13 cellular contexts compared by ENCODE assay signal in the genomic region with DNA sequence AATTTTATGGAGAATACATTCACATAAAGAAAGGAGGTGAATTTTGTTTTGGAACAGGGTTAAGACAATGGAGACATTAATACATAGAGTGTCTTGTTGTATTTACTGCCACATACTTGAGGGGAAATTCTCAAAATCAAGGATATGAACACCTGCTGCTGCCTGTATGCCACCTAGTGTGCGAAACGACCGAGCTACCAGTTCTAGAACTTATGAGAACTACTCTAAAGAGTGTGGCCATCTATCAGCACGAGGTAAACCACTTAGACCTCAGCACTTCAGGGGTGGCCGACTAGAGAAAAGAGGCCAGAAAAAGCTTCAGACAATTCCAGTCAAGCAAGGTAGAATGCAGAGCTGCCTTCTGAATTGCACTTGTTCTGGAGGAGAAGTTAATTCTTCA. TPM values are rescaled to one million over a fixed set of nuclear protein-coding genes. Genes with fewer than 3 reads are reported as not detected.
DNase-seq lines count a peak whose midpoint lies in the region; ATAC-seq, FAIRE-seq and TF ChIP-seq lines count a peak whose summit lies in the region.
"Had no signal": no experiment of that assay in that cellular context is flagged by ENCODE, and none has a peak within 500 bp of the region (broad histone marks: within the 10 kb centered on the region; RNA-seq: fewer than 3 reads in every experiment).

No MANE protein-coding gene starts in this region.

- H3K27ac ChIP-seq in CD4-positive, alpha-beta T cell (ENCODE audit: low read depth, low read length): no peak overlapping the region
- no peak overlapping the region for H3K27ac ChIP-seq in SJCRH30

- H3K4me3 ChIP-seq in SJCRH30: no peak overlapping the region
- H3K4me3 ChIP-seq in epithelial cell of esophagus (ENCODE audit: low read length): no peak overlapping the region

- peaks cover 46% of the 10 kb centered on the region for H3K36me3 Mint-ChIP-seq in CD4-positive, alpha-beta T cell (ENCODE audit: low read depth)
- no peaks in the 10 kb centered on the region for H3K36me3 Mint-ChIP-seq in glutamatergic neuron (ENCODE audit: unreplicated experiment)

- H3K9me3 ChIP-seq in CD4-positive, alpha-beta T cell (ENCODE audit: control insufficient read depth, low read length): no peaks in the 10 kb centered on the region
- H3K9me3 ChIP-seq in SJCRH30 (replicated peaks): no peaks in the 10 kb centered on the region

- peak overlapping the region; percentile 49 for H3K27ac Mint-ChIP-seq in CD4-positive, alpha-beta T cell
- H3K27ac Mint-ChIP-seq in glutamatergic neuron (ENCODE audit: unreplicated experiment): no peak overlapping the region

- no peak for TF ChIP-seq POLR2A in GM12892 (IDR thresholded peaks at IDR 0.05; ENCODE audit: low read depth, low read length)

- no peak for TF ChIP-seq CTCF in CD4-positive, alpha-beta T cell (IDR thresholded peaks at IDR 0.05)
- TF ChIP-seq CTCF in epithelial cell of esophagus (IDR thresholded peaks at IDR 0.05; ENCODE audit: insufficient read depth, low read depth, low read length, missing control alignments) (peak; percentile 8), glutamatergic neuron (IDR thresholded peaks at IDR 0.05; ENCODE audit: partially characterized antibody, unreplicated experiment) (no peak)

- H3K4me3 Mint-ChIP-seq in CD4-positive, alpha-beta T cell: peak overlapping the region; percentile 35
- no peak overlapping the region for H3K4me3 Mint-ChIP-seq in glutamatergic neuron (ENCODE audit: unreplicated experiment)

- peak; percentile 33 for FAIRE-seq in GM12892 (lab: Jason Lieb, UNC)

- POLR2A ChIA-PET in CD4-positive, alpha-beta T cell (lab: Charles Lee): no interaction called here

- peaks cover 19% of the 10 kb centered on the region for H3K4me1 Mint-ChIP-seq in CD4-positive, alpha-beta T cell (ENCODE audit: low read depth)
- H3K4me1 Mint-ChIP-seq in glutamatergic neuron (ENCODE audit: low read depth, unreplicated experiment): peaks cover 2% of the 10 kb centered on the region

- peaks cover 58% of the 10 kb centered on the region for H3K36me3 ChIP-seq in SJCRH30

- H3K27me3 ChIP-seq in CD4-positive, alpha-beta T cell (ENCODE audit: control insufficient read depth, insufficient read depth, low read length): no peaks in the 10 kb centered on the region
- H3K27me3 ChIP-seq in SJCRH30: no peaks in the 10 kb centered on the region

- H3K9me3 Mint-ChIP-seq in CD4-positive, alpha-beta T cell: no peaks in the 10 kb centered on the region
- H3K9me3 Mint-ChIP-seq in glutamatergic neuron (ENCODE audit: unreplicated experiment): no peaks in the 10 kb centered on the region

- CTCF ChIA-PET in CD4-positive, alpha-beta T cell (lab: Charles Lee): no interaction called here

- no peaks in the 10 kb centered on the region for H3K27me3 Mint-ChIP-seq in CD4-positive, alpha-beta T cell
- peaks cover 2% of the 10 kb centered on the region for H3K27me3 Mint-ChIP-seq in glutamatergic neuron (ENCODE audit: unreplicated experiment)

- DNase-seq in CD4-positive, alpha-beta T cell: no peak
- no peak for DNase-seq in GM12892 (ENCODE audit: insufficient read length)
- peak; percentile 9 to 30 for DNase-seq in SJCRH30
- peak; percentile 14 for DNase-seq in epithelial cell of esophagus (ENCODE audit: low read depth)
- DNase-seq in NCI-H1417 treated with DMSO at 0.1 percent for 48 hours (lab: John Stamatoyannopoulos, UW): no peak
- no peak for DNase-seq in glutamatergic neuron
- DNase-seq in midbrain (lab: John Stamatoyannopoulos, UW): no peak
- DNase-seq in SIG-M5 treated with dmso at 0.1 percent for 504 hours (lab: John Stamatoyannopoulos, UW; ENCODE audit: unreplicated experiment): no peak
- DNase-seq: COR-L47, islet precursor cell, NCI-H1105 treated with DMSO at 0.1 percent for 48 hours, NCI-H748 treated with DMSO at 0.1 percent for 48 hours had no signal

- intact Hi-C loops in CD4-positive, alpha-beta T cell (cut with DNase I, micrococcal nuclease): loop anchor here in 1 of 2 experiments (5.0 to 10.0 kb wide), 2 partner anchors 128 to 139 kb away; a partner anchor contains a TSS

- H3K4me1 ChIP-seq in SJCRH30: no peaks in the 10 kb centered on the region

- ATAC-seq in CD4-positive, alpha-beta T cell (ENCODE audit: poor library complexity): no peak

RNA-seq across cellular contexts. Expression of a gene that starts 1.5 kb away (rescaled TPM):
- 1 to 10 TPM; 3.6 to 4.4 TPM for total RNA-seq in CD4-positive, alpha-beta T cell
- polyA plus RNA-seq in GM12892 (2012; ENCODE audit: missing spikeins): 4.9 TPM
- 0.04 and 0.41 TPM in 2 replicates for total RNA-seq in SJCRH30 (2014; rRNA removed; shearing (Covaris generic))
- 1.7 TPM for total RNA-seq in glutamatergic neuron (ENCODE audit: unreplicated experiment)
- polyA plus RNA-seq: neural cell had no signal

RNA-seq across cellular contexts. Expression of a gene that starts 50.4 kb away (rescaled TPM):
- total RNA-seq in CD4-positive, alpha-beta T cell: 100 to 1,000 TPM; 402 to 427 TPM
- polyA plus RNA-seq in GM12892 (2012; ENCODE audit: missing spikeins): 72.0 TPM
- total RNA-seq in SJCRH30 (2014; rRNA removed; shearing (Covaris generic)): 72.0 and 90.0 TPM in 2 replicates
- total RNA-seq in glutamatergic neuron (ENCODE audit: unreplicated experiment): 101 TPM

Comparison
In these comparisons a context has a peak if more than half of its experiments do, and no peak if none do; other contexts are left out.
1. DNase-seq: peak in SJCRH30 (2 of 2) and epithelial cell of esophagus (single experiment); none in CD4-positive, alpha-beta T cell (0 of 10), GM12892 (single experiment), NCI-H1417 treated with DMSO at 0.1 percent for 48 hours (single experiment), glutamatergic neuron (single experiment), midbrain (single experiment) and SIG-M5 treated with dmso at 0.1 percent for 504 hours (single experiment).